Comparison of ENCODE assay signal across 13 cellular contexts in the genomic region with DNA sequence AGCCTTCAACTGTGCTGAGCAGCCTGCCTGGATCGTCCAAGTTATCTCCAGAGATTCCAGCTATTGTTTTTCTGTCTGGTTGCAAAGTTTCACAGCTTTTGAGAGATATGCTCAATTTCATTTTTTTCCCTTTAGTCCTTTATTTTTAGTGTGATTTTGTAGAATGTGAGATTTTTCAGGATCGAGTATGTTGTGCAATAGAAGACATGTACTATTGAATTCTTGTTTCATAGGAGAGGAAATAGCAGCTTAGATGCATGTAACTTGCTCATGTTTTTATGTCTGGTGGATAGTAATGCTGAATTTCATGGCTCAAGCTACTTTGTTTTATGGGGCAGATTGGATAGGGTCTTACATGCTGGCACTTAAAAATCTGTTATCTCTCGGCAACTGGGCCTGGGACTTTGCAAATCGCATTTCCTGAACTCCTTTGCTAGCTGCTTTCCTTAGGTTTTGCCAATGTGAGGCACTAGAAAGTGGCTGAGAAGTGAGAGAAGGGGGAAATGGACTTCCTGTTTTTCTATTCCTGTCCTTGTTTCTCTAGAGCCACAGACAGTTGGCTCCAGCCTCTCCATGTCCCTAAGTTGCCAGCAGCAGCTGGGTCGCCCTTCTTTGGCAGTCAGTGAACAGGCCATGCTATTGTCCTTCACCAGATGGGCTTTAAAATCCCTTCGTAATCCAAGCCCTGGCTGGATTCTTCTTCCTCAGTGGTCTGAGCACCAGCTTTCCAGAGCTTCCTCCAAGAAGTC.
A peak's percentile ranks its signal among the peaks of the same experiment; 100 is the strongest.
DNase-seq lines count a peak whose midpoint lies in the region; ATAC-seq and TF ChIP-seq lines count a peak whose summit lies in the region.
"Had no signal": no experiment of that assay in that cellular context is flagged by ENCODE, and none has a peak within 500 bp of the region (broad histone marks: within the 10 kb centered on the region; RNA-seq: fewer than 3 reads in every experiment).

No MANE protein-coding gene starts in this region.

- H3K27me3 Mint-ChIP-seq in neural progenitor cell (ENCODE audit: insufficient read depth, low read depth), result peaks cover 5% of the 10 kb centered on the region
- H3K27me3 Mint-ChIP-seq in naive thymus-derived CD8-positive, alpha-beta T cell, result peaks cover 5 to 10% (median 6%) of the 10 kb centered on the region in 5 donors
- H3K27me3 Mint-ChIP-seq: IgD-negative memory B cell had no signal

- H3K4me1 ChIP-seq in BLaER1 treated with 17β-estradiol and CSF1 and Interleukin-3, amounts not matched to agents 10 nM and 100 nM, result peaks cover 21 to 33% (median 28%) of the 10 kb centered on the region in 10 experiments
- H3K4me1 ChIP-seq in neural progenitor cell (no peaks in the 10 kb centered on the region), foreskin keratinocyte (no peaks in the 10 kb centered on the region)

- no peak overlapping the region for H3K27ac Mint-ChIP-seq in neural progenitor cell
- no peak overlapping the region for H3K27ac Mint-ChIP-seq in naive thymus-derived CD8-positive, alpha-beta T cell
- H3K27ac Mint-ChIP-seq: IgD-negative memory B cell, natural killer cell had no signal

- no peaks in the 10 kb centered on the region for H3K79me2 ChIP-seq in neural progenitor cell (ENCODE audit: low read depth)

- peak overlapping the region; percentile 62 to 77 (median 72) for H3K4me2 ChIP-seq in BLaER1 treated with 17β-estradiol and CSF1 and Interleukin-3, amounts not matched to agents 10 nM and 100 nM
- H3K4me2 ChIP-seq in neural progenitor cell, result no peak overlapping the region

- DNase-seq in NCI-H446 treated with DMSO at 0.1 percent for 48 hours (lab: John Stamatoyannopoulos, UW) (peak; percentile 30), coronary artery (ENCODE audit: low spot score) (no peak), neural progenitor cell (ENCODE audit: low spot score) (peak; percentile 8), foreskin keratinocyte (no peak), SW480 (ENCODE audit: low spot score) (no peak)
- DNase-seq in naive thymus-derived CD8-positive, alpha-beta T cell, result no peak
- DNase-seq in effector CD4-positive, alpha-beta T cell, result no peak
- DNase-seq: activated T-cell treated with anti-CD3 and anti-CD28 coated beads, Interleukin-2, amount 50 U/mL, for 48 hours; natural killer cell; stimulated activated CD4-positive, alpha-beta T cell treated with anti-CD3 and anti-CD28 coated beads, Interleukin-12 subunit alpha, Interleukin-12 subunit beta, amount 100 ng/mL, for 4 hours had no signal

- H3K27me3 ChIP-seq in BLaER1 treated with 17β-estradiol and CSF1 and Interleukin-3, amounts not matched to agents 10 nM and 100 nM, result no peaks in the 10 kb centered on the region
- H3K27me3 ChIP-seq in neural progenitor cell (no peaks in the 10 kb centered on the region), foreskin keratinocyte (peaks cover 2% of the 10 kb centered on the region)

- H3F3A ChIP-seq in neural progenitor cell (ENCODE audit: low read depth), result no peaks in the 10 kb centered on the region

- H3K9me3 Mint-ChIP-seq in neural progenitor cell, result peaks cover 3% of the 10 kb centered on the region
- H3K9me3 Mint-ChIP-seq in naive thymus-derived CD8-positive, alpha-beta T cell, result no peaks in the 10 kb centered on the region
- H3K9me3 Mint-ChIP-seq: IgD-negative memory B cell, natural killer cell had no signal

- ATAC-seq in naive thymus-derived CD8-positive, alpha-beta T cell, result no peak
- ATAC-seq in foreskin keratinocyte, result no peak
- ATAC-seq: activated CD4-positive, CD25-positive, alpha-beta regulatory T cell treated with anti-CD3 and anti-CD28 coated beads, Interleukin-2, amount 50 U/mL, for 24 hours; natural killer cell had no signal

- H3K4me3 ChIP-seq in BLaER1 treated with 17β-estradiol and CSF1 and Interleukin-3, amounts not matched to agents 10 nM and 100 nM, result no peak overlapping the region
- no peak overlapping the region for H3K4me3 ChIP-seq in coronary artery
- H3K4me3 ChIP-seq in neural progenitor cell, result no peak overlapping the region

- H3K9me3 ChIP-seq in BLaER1 treated with 17β-estradiol and CSF1 and Interleukin-3, amounts not matched to agents 10 nM and 100 nM (replicated peaks in 1 of 11), result no peaks in the 10 kb centered on the region
- H3K9me3 ChIP-seq in neural progenitor cell (ENCODE audit: low read depth), result no peaks in the 10 kb centered on the region

- peaks cover under 1% of the 10 kb centered on the region for H3K36me3 Mint-ChIP-seq in neural progenitor cell
- no peaks in the 10 kb centered on the region for H3K36me3 Mint-ChIP-seq in naive thymus-derived CD8-positive, alpha-beta T cell
- H3K36me3 Mint-ChIP-seq: IgD-negative memory B cell, natural killer cell had no signal

- peak overlapping the region in 7 of 11 experiments; percentile 5 to 41 (median 18); a peak in 8 of 22 replicates for H3K27ac ChIP-seq in BLaER1 treated with 17β-estradiol and CSF1 and Interleukin-3, amounts not matched to agents 10 nM and 100 nM
- H3K27ac ChIP-seq in coronary artery (peak overlapping the region; percentile 42 to 56), neural progenitor cell (no peak overlapping the region), foreskin keratinocyte (no peak overlapping the region)

- peak overlapping the region in 6 of 11 experiments; percentile 13 to 40 (median 20); a peak in 4 of 22 replicates for H3K9ac ChIP-seq in BLaER1 treated with 17β-estradiol and CSF1 and Interleukin-3, amounts not matched to agents 10 nM and 100 nM
- no peak overlapping the region for H3K9ac ChIP-seq in neural progenitor cell

- H2AFZ ChIP-seq in neural progenitor cell (replicated peaks), result peak overlapping the region; percentile 19

- no peak for TF ChIP-seq CTCF in coronary artery (IDR thresholded peaks at IDR 0.05)
- no peak for TF ChIP-seq CTCF in neural progenitor cell (IDR thresholded peaks at IDR 0.05)
- no peak for TF ChIP-seq CTCF in foreskin keratinocyte (conservative IDR thresholded peaks at IDR 0.05)

- peaks cover 4% of the 10 kb centered on the region for H3K4me1 Mint-ChIP-seq in neural progenitor cell
- H3K4me1 Mint-ChIP-seq in naive thymus-derived CD8-positive, alpha-beta T cell, result peaks cover 0 to 8% (median 6%) of the 10 kb centered on the region in 4 donors
- H3K4me1 Mint-ChIP-seq: IgD-negative memory B cell, natural killer cell had no signal

- H4K20me1 ChIP-seq in BLaER1 treated with 17β-estradiol and CSF1 and Interleukin-3, amounts not matched to agents 10 nM and 100 nM, result no peaks in the 10 kb centered on the region
- H4K20me1 ChIP-seq in neural progenitor cell (ENCODE audit: low read depth), result no peaks in the 10 kb centered on the region

- H3K36me3 ChIP-seq in BLaER1 treated with 17β-estradiol and CSF1 and Interleukin-3, amounts not matched to agents 10 nM and 100 nM, result no peaks in the 10 kb centered on the region
- no peaks in the 10 kb centered on the region for H3K36me3 ChIP-seq in neural progenitor cell

- POLR2A ChIA-PET in naive thymus-derived CD8-positive, alpha-beta T cell (lab: Charles Lee), result no interaction called here

- H3K4me3 Mint-ChIP-seq in neural progenitor cell, result no peak overlapping the region
- no peak overlapping the region for H3K4me3 Mint-ChIP-seq in naive thymus-derived CD8-positive, alpha-beta T cell
- H3K4me3 Mint-ChIP-seq: IgD-negative memory B cell, natural killer cell had no signal

Comparison
In these comparisons a context has a peak if more than half of its experiments do, and no peak if none do; other contexts are left out.
1. H3K27ac ChIP-seq: peak in BLaER1 treated with 17β-estradiol and CSF1 and Interleukin-3, amounts not matched to agents 10 nM and 100 nM (7 of 11) and coronary artery (2 of 2); none in neural progenitor cell (single experiment) and foreskin keratinocyte (single experiment).
2. DNase-seq: peak in NCI-H446 treated with DMSO at 0.1 percent for 48 hours (single experiment) and neural progenitor cell (single experiment); none in coronary artery (single experiment), naive thymus-derived CD8-positive, alpha-beta T cell (0 of 10), foreskin keratinocyte (0 of 2), effector CD4-positive, alpha-beta T cell (single experiment) and SW480 (single experiment).